In the genomic region with DNA sequence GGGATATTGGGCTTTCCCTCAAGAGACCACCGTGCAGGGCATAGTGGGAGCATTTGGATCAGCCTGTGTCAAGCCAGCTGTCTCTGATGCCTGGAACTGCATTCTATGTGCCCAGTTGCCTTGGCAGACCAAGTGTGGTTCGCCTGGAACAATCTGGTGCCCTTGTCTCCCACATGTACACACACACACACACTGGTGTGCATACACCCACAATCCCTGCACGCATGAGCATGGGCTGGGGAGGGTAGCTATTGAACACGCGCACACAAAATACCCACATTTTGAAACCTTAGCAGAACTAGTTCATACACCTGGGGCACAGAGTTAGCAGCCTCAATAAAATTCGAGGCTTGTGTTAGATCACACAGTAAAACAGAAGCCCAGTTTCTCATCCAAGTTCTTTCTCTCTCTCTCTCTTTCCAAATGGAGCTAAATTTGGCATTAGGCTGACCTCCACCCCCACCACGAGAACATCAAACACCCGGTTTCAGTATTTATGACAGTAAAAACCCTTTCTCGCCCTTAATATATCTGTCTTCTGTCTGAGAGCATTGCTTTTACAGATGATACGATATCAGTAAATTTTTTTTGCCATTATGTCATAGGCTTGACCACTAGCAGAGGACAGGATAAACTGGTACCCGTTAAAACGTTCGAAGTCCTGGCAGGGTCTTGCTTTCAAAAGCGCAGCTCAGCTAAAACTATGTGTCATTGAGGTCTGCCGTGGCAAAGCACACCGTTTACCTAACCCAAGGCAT, we compare ENCODE assay signal across 12 cellular contexts. TPM values are rescaled to one million over a fixed set of nuclear protein-coding genes. Genes with fewer than 3 reads are reported as not detected.
DNase-seq lines count a peak whose midpoint lies in the region; ATAC-seq and TF ChIP-seq lines count a peak whose summit lies in the region.
"Had no signal": no experiment of that assay in that cellular context is flagged by ENCODE, and none has a peak within 500 bp of the region (broad histone marks: within the 10 kb centered on the region; RNA-seq: fewer than 3 reads in every experiment).

No MANE protein-coding gene starts in this region.

- H3K4me3 Mint-ChIP-seq in T-helper 1 cell treated with Interleukin-12 subunit alpha and Interleukin-12 subunit beta and Interleukin-4 antibody, amounts not matched to agents 30 μg/mL and 1 μg/mL, for 36 hours, result peak overlapping the region; percentile 62
- peak overlapping the region; percentile 35 for H3K4me3 Mint-ChIP-seq in activated B cell treated with CpG ODN at 0.5 μM for 24 hours
- peak overlapping the region; percentile 68 for H3K4me3 Mint-ChIP-seq in stimulated activated effector memory CD8-positive, alpha-beta T cell treated with anti-CD3 and anti-CD28 coated beads, Interleukin-12 subunit alpha, Interleukin-12 subunit beta, amount 100 ng/mL, for 72 hours

- WGBS in gastroesophageal sphincter (ENCODE audit: low coverage in 1 of 2), 2 donors, result 4 to 5% methylated on average over 6 to 16 of the region's 16 CpGs

- peak overlapping the region in 3 of 4 donors; percentile 58 to 96 (median 92) for H3K27ac ChIP-seq in gastroesophageal sphincter
- H3K27ac ChIP-seq: KMS-11 had no signal

- intact Hi-C loops in activated B cell treated with CpG ODN at 0.5 μM for 24 hours (cut with micrococcal nuclease), result no loop called here

- no peak for TF ChIP-seq POLR2A in gastroesophageal sphincter (IDR thresholded peaks at IDR 0.05)

- peaks cover 0 to 64% (median 32%) of the 10 kb centered on the region in 3 donors for H3K4me1 ChIP-seq in gastroesophageal sphincter
- H3K4me1 ChIP-seq in BE2C, result no peaks in the 10 kb centered on the region

- peaks cover 65% of the 10 kb centered on the region for H3K27me3 Mint-ChIP-seq in T-helper 1 cell treated with Interleukin-12 subunit alpha and Interleukin-12 subunit beta and Interleukin-4 antibody, amounts not matched to agents 30 μg/mL and 1 μg/mL, for 36 hours (ENCODE audit: low read depth)
- H3K27me3 Mint-ChIP-seq in activated B cell treated with CpG ODN at 0.5 μM for 24 hours, result peaks cover 55% of the 10 kb centered on the region

- no peaks in the 10 kb centered on the region for H3K9me3 Mint-ChIP-seq in T-helper 1 cell treated with Interleukin-12 subunit alpha and Interleukin-12 subunit beta and Interleukin-4 antibody, amounts not matched to agents 30 μg/mL and 1 μg/mL, for 36 hours
- no peaks in the 10 kb centered on the region for H3K9me3 Mint-ChIP-seq in activated B cell treated with CpG ODN at 0.5 μM for 24 hours
- H3K9me3 Mint-ChIP-seq in stimulated activated effector memory CD8-positive, alpha-beta T cell treated with anti-CD3 and anti-CD28 coated beads, Interleukin-12 subunit alpha, Interleukin-12 subunit beta, amount 100 ng/mL, for 72 hours, result no peaks in the 10 kb centered on the region

- peaks cover 13% of the 10 kb centered on the region for H3K4me1 Mint-ChIP-seq in T-helper 1 cell treated with Interleukin-12 subunit alpha and Interleukin-12 subunit beta and Interleukin-4 antibody, amounts not matched to agents 30 μg/mL and 1 μg/mL, for 36 hours (ENCODE audit: low read depth)
- peaks cover 26% of the 10 kb centered on the region for H3K4me1 Mint-ChIP-seq in activated B cell treated with CpG ODN at 0.5 μM for 24 hours
- peaks cover 28% of the 10 kb centered on the region for H3K4me1 Mint-ChIP-seq in stimulated activated effector memory CD8-positive, alpha-beta T cell treated with anti-CD3 and anti-CD28 coated beads, Interleukin-12 subunit alpha, Interleukin-12 subunit beta, amount 100 ng/mL, for 72 hours

- H3K9me3 ChIP-seq in gastroesophageal sphincter, result no peaks in the 10 kb centered on the region
- H3K9me3 ChIP-seq in BE2C, result no peaks in the 10 kb centered on the region

- DNase-seq in T-helper 1 cell, result no peak
- DNase-seq in activated B cell treated with CpG ODN at 0.5 μM for 24 hours, result no peak
- no peak for DNase-seq in stimulated activated effector memory CD8-positive, alpha-beta T cell treated with anti-CD3 and anti-CD28 coated beads, Interleukin-12 subunit alpha, Interleukin-12 subunit beta, amount 100 ng/mL, for 72 hours (ENCODE audit: low spot score in 2 of 2)
- DNase-seq in NCI-H526 (lab: John Stamatoyannopoulos, UW), result no peak
- DNase-seq in mucosa of gallbladder (ENCODE audit: low spot score), result no peak
- DNase-seq in BE2C, result no peak
- DNase-seq: ACHN, NCI-H82 had no signal

- no peaks in the 10 kb centered on the region for H3K27me3 ChIP-seq in gastroesophageal sphincter
- peaks cover 55% of the 10 kb centered on the region for H3K27me3 ChIP-seq in BE2C

- no peak overlapping the region for H3K27ac Mint-ChIP-seq in T-helper 1 cell treated with Interleukin-12 subunit alpha and Interleukin-12 subunit beta and Interleukin-4 antibody, amounts not matched to agents 30 μg/mL and 1 μg/mL, for 36 hours
- H3K27ac Mint-ChIP-seq in activated B cell treated with CpG ODN at 0.5 μM for 24 hours, result no peak overlapping the region
- peak overlapping the region; percentile 41 for H3K27ac Mint-ChIP-seq in stimulated activated effector memory CD8-positive, alpha-beta T cell treated with anti-CD3 and anti-CD28 coated beads, Interleukin-12 subunit alpha, Interleukin-12 subunit beta, amount 100 ng/mL, for 72 hours

- peak; percentile 9 for TF ChIP-seq EP300 in gastroesophageal sphincter (IDR thresholded peaks at IDR 0.05)

- no peak for ATAC-seq in activated B cell treated with CpG ODN at 0.5 μM for 24 hours (ENCODE audit: low read depth)
- no peak for ATAC-seq in gastroesophageal sphincter
- ATAC-seq in stimulated activated effector memory CD8-positive, alpha-beta T cell treated with anti-CD3 and anti-CD28 coated beads, Interleukin-12 subunit alpha, Interleukin-12 subunit beta, amount 100 ng/mL, for 72 hours, result no peak

- peaks cover 2% of the 10 kb centered on the region for H3K36me3 Mint-ChIP-seq in T-helper 1 cell treated with Interleukin-12 subunit alpha and Interleukin-12 subunit beta and Interleukin-4 antibody, amounts not matched to agents 30 μg/mL and 1 μg/mL, for 36 hours (ENCODE audit: low read depth)
- no peaks in the 10 kb centered on the region for H3K36me3 Mint-ChIP-seq in activated B cell treated with CpG ODN at 0.5 μM for 24 hours (ENCODE audit: low read depth)
- no peaks in the 10 kb centered on the region for H3K36me3 Mint-ChIP-seq in stimulated activated effector memory CD8-positive, alpha-beta T cell treated with anti-CD3 and anti-CD28 coated beads, Interleukin-12 subunit alpha, Interleukin-12 subunit beta, amount 100 ng/mL, for 72 hours

- POLR2A ChIA-PET in activated B cell treated with CpG ODN at 0.5 μM for 24 hours (lab: Charles Lee), result interaction anchor here (0.7 kb wide), 2 partner anchors 181 to 829 kb away, joined by 4 to 5 read pairs; partner anchors contain the start of gene PARD6B

- CTCF ChIA-PET in activated B cell treated with CpG ODN at 0.5 μM for 24 hours (lab: Charles Lee), result no interaction called here

- no peak for TF ChIP-seq CTCF in activated B cell treated with CpG ODN at 0.5 μM for 24 hours (IDR thresholded peaks at IDR 0.05)
- TF ChIP-seq CTCF in gastroesophageal sphincter (IDR thresholded peaks at IDR 0.05), result no peak
- no peak for TF ChIP-seq CTCF in BE2C (IDR thresholded peaks at IDR 0.05; ENCODE audit: low read depth, low read length)

- H3K4me3 ChIP-seq in gastroesophageal sphincter, result peak overlapping the region; percentile 9 to 66
- no peak overlapping the region for H3K4me3 ChIP-seq in BE2C (ENCODE audit: low read depth, low read length)

- H3K36me3 ChIP-seq in gastroesophageal sphincter (no peaks in the 10 kb centered on the region), BE2C (no peaks in the 10 kb centered on the region)

RNA-seq across cellular contexts. Expression of gene NFATC2, which starts 18.2 kb away (rescaled TPM):
- total RNA-seq in activated B cell treated with CpG ODN at 0.5 μM for 24 hours (41.2 and 46.0 TPM in 2 replicates), gastroesophageal sphincter (10 to 100 TPM in 2 of 4 donors, 1 to 10 TPM in 2; 4.4 to 20.2 (median 9.0) TPM), mucosa of gallbladder (11.4 TPM)
- polyA plus RNA-seq in BE2C (2012; ENCODE audit: insufficient read depth, insufficient read length, low read depth), result not detected
- total RNA-seq: bronchial epithelial cell had no signal
